In genomic region chrX:136209016-136209738, GRCh38 we compare ENCODE assay signal across 1 cellular context.
TF ChIP-seq lines count a peak whose summit lies in the region.

No MANE protein-coding gene starts in this region.

TF ChIP-seq in HCT116, 20 proteins besides CTCF, POLR2A, EP300 and RAD21 (continued from another document):
- TF ChIP-seq, protein P1, sequence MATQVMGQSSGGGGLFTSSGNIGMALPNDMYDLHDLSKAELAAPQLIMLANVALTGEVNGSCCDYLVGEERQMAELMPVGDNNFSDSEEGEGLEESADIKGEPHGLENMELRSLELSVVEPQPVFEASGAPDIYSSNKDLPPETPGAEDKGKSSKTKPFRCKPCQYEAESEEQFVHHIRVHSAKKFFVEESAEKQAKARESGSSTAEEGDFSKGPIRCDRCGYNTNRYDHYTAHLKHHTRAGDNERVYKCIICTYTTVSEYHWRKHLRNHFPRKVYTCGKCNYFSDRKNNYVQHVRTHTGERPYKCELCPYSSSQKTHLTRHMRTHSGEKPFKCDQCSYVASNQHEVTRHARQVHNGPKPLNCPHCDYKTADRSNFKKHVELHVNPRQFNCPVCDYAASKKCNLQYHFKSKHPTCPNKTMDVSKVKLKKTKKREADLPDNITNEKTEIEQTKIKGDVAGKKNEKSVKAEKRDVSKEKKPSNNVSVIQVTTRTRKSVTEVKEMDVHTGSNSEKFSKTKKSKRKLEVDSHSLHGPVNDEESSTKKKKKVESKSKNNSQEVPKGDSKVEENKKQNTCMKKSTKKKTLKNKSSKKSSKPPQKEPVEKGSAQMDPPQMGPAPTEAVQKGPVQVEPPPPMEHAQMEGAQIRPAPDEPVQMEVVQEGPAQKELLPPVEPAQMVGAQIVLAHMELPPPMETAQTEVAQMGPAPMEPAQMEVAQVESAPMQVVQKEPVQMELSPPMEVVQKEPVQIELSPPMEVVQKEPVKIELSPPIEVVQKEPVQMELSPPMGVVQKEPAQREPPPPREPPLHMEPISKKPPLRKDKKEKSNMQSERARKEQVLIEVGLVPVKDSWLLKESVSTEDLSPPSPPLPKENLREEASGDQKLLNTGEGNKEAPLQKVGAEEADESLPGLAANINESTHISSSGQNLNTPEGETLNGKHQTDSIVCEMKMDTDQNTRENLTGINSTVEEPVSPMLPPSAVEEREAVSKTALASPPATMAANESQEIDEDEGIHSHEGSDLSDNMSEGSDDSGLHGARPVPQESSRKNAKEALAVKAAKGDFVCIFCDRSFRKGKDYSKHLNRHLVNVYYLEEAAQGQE (IDR thresholded peaks at IDR 0.05; ENCODE audit: low read depth): no peak
- TF ChIP-seq ZFX (IDR thresholded peaks at IDR 0.05) (no peak), ZBTB33 (IDR thresholded peaks at IDR 0.05; ENCODE audit: extremely low read depth, insufficient replicate concordance, low read length) (no peak), JUND (IDR thresholded peaks at IDR 0.05) (no peak), EZH2phosphoT487 (IDR thresholded peaks at IDR 0.05; ENCODE audit: borderline replicate concordance) (no peak), EGR1 (IDR thresholded peaks at IDR 0.05; ENCODE audit: low read depth) (no peak)
